23 cellular contexts compared by ENCODE assay signal in genomic region chr4:35562831-35563230, GRCh38.
"Had no signal": no experiment of that assay in that cellular context is flagged by ENCODE, and none has a peak within 500 bp of the region (broad histone marks: within the 10 kb centered on the region; RNA-seq: fewer than 3 reads in every experiment).

No MANE protein-coding gene starts in this region.

- H3K27ac ChIP-seq: gastrocnemius medialis, neural progenitor cell, ovary, prostate gland, sigmoid colon, skin epidermis, stomach, thoracic aorta had no signal

- H3K36me3 Mint-ChIP-seq: natural killer cell treated with Interleukin-12 subunit alpha and Interleukin-12 subunit beta and Interleukin-15 and Interleukin-18, amount 100 ng/mL, for 72 hours; neural progenitor cell had no signal

- H3K9me3 Mint-ChIP-seq: natural killer cell treated with Interleukin-12 subunit alpha and Interleukin-12 subunit beta and Interleukin-15 and Interleukin-18, amount 100 ng/mL, for 72 hours had no signal

- DNase-seq: effector memory CD4-positive, alpha-beta T cell; gastrocnemius medialis; kidney glomerular epithelial cell; mammary epithelial cell; midbrain; nucleus accumbens; ovary; sigmoid colon; stimulated activated CD4-positive, alpha-beta T cell treated with anti-CD3 and anti-CD28 coated beads, Interleukin-12 subunit alpha, Interleukin-12 subunit beta, amount 100 ng/mL, for 4 hours; stimulated activated naive CD4-positive, alpha-beta T cell; stomach; substantia nigra; trophoblast cell had no signal

- H3K27me3 Mint-ChIP-seq: natural killer cell treated with Interleukin-12 subunit alpha and Interleukin-12 subunit beta and Interleukin-15 and Interleukin-18, amount 100 ng/mL, for 72 hours had no signal

- H3K4me3 ChIP-seq: gastrocnemius medialis, neural progenitor cell, ovary, prostate gland, sigmoid colon, skin epidermis, stomach, thoracic aorta had no signal

- FAIRE-seq: endometrium, islet of Langerhans, urothelium cell line had no signal

- H3K4me1 ChIP-seq: gastrocnemius medialis, prostate gland, sigmoid colon, stomach had no signal

- H3K4me2 ChIP-seq: neural progenitor cell had no signal

- H3K27me3 ChIP-seq: gastrocnemius medialis, neural progenitor cell, ovary, sigmoid colon, stomach had no signal

- H3K4me3 Mint-ChIP-seq: natural killer cell treated with Interleukin-12 subunit alpha and Interleukin-12 subunit beta and Interleukin-15 and Interleukin-18, amount 100 ng/mL, for 72 hours; neural progenitor cell had no signal

- H3K9me3 ChIP-seq: gastrocnemius medialis, prostate gland, sigmoid colon, thoracic aorta had no signal

- H3K27ac Mint-ChIP-seq: natural killer cell treated with Interleukin-12 subunit alpha and Interleukin-12 subunit beta and Interleukin-15 and Interleukin-18, amount 100 ng/mL, for 72 hours had no signal

- H3K9ac ChIP-seq: neural progenitor cell had no signal

- H3K36me3 ChIP-seq: gastrocnemius medialis, neural progenitor cell, ovary, prostate gland, sigmoid colon, stomach, thoracic aorta had no signal

- H2AFZ ChIP-seq: neural progenitor cell had no signal

- ATAC-seq: esophagus mucosa; gastrocnemius medialis; left lobe of liver; natural killer cell treated with Interleukin-12 subunit alpha and Interleukin-12 subunit beta and Interleukin-15 and Interleukin-18, amount 100 ng/mL, for 72 hours had no signal
